ENCODE assay signal across 33 cellular contexts in genomic region chr9:13646500-13646899, GRCh38.
"Had no signal": no experiment of that assay in that cellular context is flagged by ENCODE, and none has a peak within 500 bp of the region (broad histone marks: within the 10 kb centered on the region; RNA-seq: fewer than 3 reads in every experiment).

No MANE protein-coding gene starts in this region.

- H3K27me3 Mint-ChIP-seq: activated CD4-positive, alpha-beta memory T cell treated with anti-CD3 and anti-CD28 coated beads, Interleukin-2, amount 10 ng/mL, durations not matched to agents 7 days and 5 days; activated CD4-positive, alpha-beta T cell treated with anti-CD3 and anti-CD28 coated beads, Interleukin-2, amount 10 ng/mL, durations not matched to agents 7 days and 5 days; activated naive CD8-positive, alpha-beta T cell; activated T-cell treated with anti-CD3 and anti-CD28 coated beads, Interleukin-2, amount 50 U/mL, for 24 hours; central memory CD8-positive, alpha-beta T cell; dendritic cell treated with granulocyte-macrophage colony-stimulating factor and Interleukin-4, amounts not matched to agents 40 ng/mL and 50 ng/mL, for 4 days had no signal

- H3K27ac ChIP-seq: brain microvascular endothelial cell, coronary artery, dorsolateral prefrontal cortex, esophagus muscularis mucosa, foreskin keratinocyte, gastrocnemius medialis, heart left ventricle had no signal

- ATAC-seq: activated T-cell treated with anti-CD3 and anti-CD28 coated beads, Interleukin-2, amount 50 U/mL, for 72 hours; foreskin keratinocyte; gastrocnemius medialis; heart left ventricle; WTC11 had no signal

- H3K36me3 ChIP-seq: brain microvascular endothelial cell, esophagus muscularis mucosa, gastrocnemius medialis, heart left ventricle had no signal

- DNase-seq: activated CD4-positive, alpha-beta memory T cell treated with anti-CD3 and anti-CD28 coated beads, Interleukin-2, amount 10 ng/mL, durations not matched to agents 7 days and 5 days; activated CD4-positive, alpha-beta T cell treated with anti-CD3 and anti-CD28 coated beads for 1 hour; activated CD4-positive, alpha-beta T cell treated with anti-CD3 and anti-CD28 coated beads for 4 hours; activated CD4-positive, alpha-beta T cell treated with anti-CD3 and anti-CD28 coated beads, Interleukin-2, amount 10 ng/mL, durations not matched to agents 7 days and 5 days; activated CD4-positive, alpha-beta T cell treated with anti-CD3 and anti-CD28 coated beads, Interleukin-2, amount 50 U/mL, for 4 hours; activated CD8-positive, alpha-beta memory T cell treated with anti-CD3 and anti-CD28 coated beads, Interleukin-2, amount 50 U/mL, for 48 hours; activated effector memory CD4-positive, alpha-beta T cell treated with Interleukin-2 at 50 U/mL for 16 hours; activated gamma-delta T cell treated with Interleukin-2 at 50 U/mL for 16 hours; activated naive CD4-positive, alpha-beta T cell treated with anti-CD3 and anti-CD28 coated beads, Interleukin-2, amount 50 U/mL, for 16 hours; activated naive CD4-positive, alpha-beta T cell treated with Interleukin-2 at 50 U/mL for 16 hours; activated T-cell treated with anti-CD3 and anti-CD28 coated beads for 4 hours; activated T-cell treated with anti-CD3 and anti-CD28 coated beads, Interleukin-2, amount 50 U/mL, for 24 hours; activated T-cell treated with anti-CD3 and anti-CD28 coated beads, Interleukin-2, amount 50 U/mL, for 72 hours; amniotic stem cell; anterior cingulate cortex; brain microvascular endothelial cell; dorsolateral prefrontal cortex; effector memory CD4-positive, alpha-beta T cell; endodermal cell; erythroblast; foreskin keratinocyte; gastrocnemius medialis; glutamatergic neuron; heart left ventricle; T-helper 2 cell had no signal

- H3K4me1 ChIP-seq: foreskin keratinocyte had no signal

- H3K27ac Mint-ChIP-seq: activated CD4-positive, alpha-beta memory T cell treated with anti-CD3 and anti-CD28 coated beads, Interleukin-2, amount 10 ng/mL, durations not matched to agents 7 days and 5 days; activated CD4-positive, alpha-beta T cell treated with anti-CD3 and anti-CD28 coated beads, Interleukin-2, amount 10 ng/mL, durations not matched to agents 7 days and 5 days; activated naive CD8-positive, alpha-beta T cell; activated T-cell treated with anti-CD3 and anti-CD28 coated beads, Interleukin-2, amount 50 U/mL, for 24 hours; activated T-cell treated with anti-CD3 and anti-CD28 coated beads, Interleukin-2, amount 50 U/mL, for 72 hours; dendritic cell treated with granulocyte-macrophage colony-stimulating factor and Interleukin-4, amounts not matched to agents 40 ng/mL and 50 ng/mL, for 4 days; endodermal cell; WTC11 had no signal

- H3K36me3 Mint-ChIP-seq: activated naive CD8-positive, alpha-beta T cell; WTC11 had no signal

- H3K4me1 Mint-ChIP-seq: activated CD4-positive, alpha-beta memory T cell treated with anti-CD3 and anti-CD28 coated beads, Interleukin-2, amount 10 ng/mL, durations not matched to agents 7 days and 5 days; activated CD4-positive, alpha-beta T cell treated with anti-CD3 and anti-CD28 coated beads, Interleukin-2, amount 10 ng/mL, durations not matched to agents 7 days and 5 days; central memory CD8-positive, alpha-beta T cell; WTC11 had no signal

- H3K9me3 ChIP-seq: esophagus muscularis mucosa, gastrocnemius medialis had no signal

- H3K4me3 ChIP-seq: coronary artery, dorsolateral prefrontal cortex, esophagus muscularis mucosa, gastrocnemius medialis, heart left ventricle had no signal

- H3K27me3 ChIP-seq: brain microvascular endothelial cell, dorsolateral prefrontal cortex, esophagus muscularis mucosa, foreskin keratinocyte, gastrocnemius medialis, heart left ventricle had no signal

- FAIRE-seq: astrocyte, bronchial epithelial cell had no signal

- H3K9me3 Mint-ChIP-seq: central memory CD8-positive, alpha-beta T cell had no signal

- H3K4me3 Mint-ChIP-seq: activated CD4-positive, alpha-beta memory T cell treated with anti-CD3 and anti-CD28 coated beads, Interleukin-2, amount 10 ng/mL, durations not matched to agents 7 days and 5 days; activated CD4-positive, alpha-beta T cell treated with anti-CD3 and anti-CD28 coated beads, Interleukin-2, amount 10 ng/mL, durations not matched to agents 7 days and 5 days; activated naive CD8-positive, alpha-beta T cell; activated T-cell treated with anti-CD3 and anti-CD28 coated beads, Interleukin-2, amount 50 U/mL, for 24 hours; activated T-cell treated with anti-CD3 and anti-CD28 coated beads, Interleukin-2, amount 50 U/mL, for 72 hours; central memory CD8-positive, alpha-beta T cell; dendritic cell treated with granulocyte-macrophage colony-stimulating factor and Interleukin-4, amounts not matched to agents 40 ng/mL and 50 ng/mL, for 4 days; endodermal cell; WTC11 had no signal
